25 cellular contexts compared by ENCODE assay signal in genomic region chr11:77136784-77137420, GRCh38. TPM values are rescaled to one million over a fixed set of nuclear protein-coding genes. Genes with fewer than 3 reads are reported as not detected.
DNase-seq lines count a peak whose midpoint lies in the region; ATAC-seq, FAIRE-seq and TF ChIP-seq lines count a peak whose summit lies in the region.
"Had no signal": no experiment of that assay in that cellular context is flagged by ENCODE, and none has a peak within 500 bp of the region (broad histone marks: within the 10 kb centered on the region; RNA-seq: fewer than 3 reads in every experiment).

No MANE protein-coding gene starts in this region.

- H3K9me3 ChIP-seq in HEK293 (ENCODE audit: control insufficient read depth, insufficient read depth, low read depth, low read length) (no peaks in the 10 kb centered on the region), K562 (replicated peaks; ENCODE audit: control insufficient read depth, insufficient read depth, low read depth, low read length) (no peaks in the 10 kb centered on the region), liver (ENCODE audit: control insufficient read depth in 4 of 4, low read length in 3 of 4) (no peaks in the 10 kb centered on the region)
- H3K9me3 ChIP-seq: SJSA1 had no signal

- H3K36me3 ChIP-seq in HEK293 (ENCODE audit: control insufficient read depth in 2 of 2, insufficient read depth in 1 of 2, low read length in 2 of 2) (no peaks in the 10 kb centered on the region), K562 (ENCODE audit: control insufficient read depth, insufficient read depth, low read length) (no peaks in the 10 kb centered on the region), liver (ENCODE audit: control insufficient read depth in 4 of 4, insufficient read depth in 3 of 4, low read depth in 1 of 4, low read length in 3 of 4) (no peaks in the 10 kb centered on the region)
- H3K36me3 ChIP-seq: SJSA1 had no signal

- TF ChIP-seq EP300 in K562 (IDR thresholded peaks at IDR 0.05; ENCODE audit: low read length), result no peak

- peaks cover 28% of the 10 kb centered on the region for H3K4me1 Mint-ChIP-seq in stimulated activated effector memory CD8-positive, alpha-beta T cell treated with anti-CD3 and anti-CD28 coated beads, Interleukin-12 subunit alpha, Interleukin-12 subunit beta, amount 100 ng/mL, for 72 hours
- H3K4me1 Mint-ChIP-seq: CD14-positive monocyte had no signal

- H3K4me3 Mint-ChIP-seq in stimulated activated effector memory CD8-positive, alpha-beta T cell treated with anti-CD3 and anti-CD28 coated beads, Interleukin-12 subunit alpha, Interleukin-12 subunit beta, amount 100 ng/mL, for 72 hours, result no peak overlapping the region
- H3K4me3 Mint-ChIP-seq: CD8-positive, alpha-beta memory T cell had no signal

- CTCF ChIA-PET in HEK293 (lab: Yijun Ruan, JAX) (interaction anchor here (1.0 to 2.7 kb wide), 2 partner anchors 9 to 483 kb away, joined by 3 to 18 read pairs; partner anchors contain the start of gene MYO7A), K562 (lab: Yijun Ruan, JAX; ENCODE audit: low intra/inter-chr PET ratio) (no interaction called here)

- H3K27me3 ChIP-seq in K562 (ENCODE audit: control insufficient read depth in 2 of 2, insufficient read depth in 2 of 2, low read length in 2 of 2) (peaks cover 13 to 39% of the 10 kb centered on the region in 2 experiments; a peak in 3 of 5 replicates), liver (ENCODE audit: control insufficient read depth in 4 of 4, insufficient read depth in 4 of 4, low read length in 3 of 4) (no peaks in the 10 kb centered on the region)
- H3K27me3 ChIP-seq: SJSA1 had no signal

- H3K9me3 Mint-ChIP-seq in stimulated activated effector memory CD8-positive, alpha-beta T cell treated with anti-CD3 and anti-CD28 coated beads, Interleukin-12 subunit alpha, Interleukin-12 subunit beta, amount 100 ng/mL, for 72 hours, result no peaks in the 10 kb centered on the region
- H3K9me3 Mint-ChIP-seq: CD8-positive, alpha-beta memory T cell had no signal

- no peaks in the 10 kb centered on the region for H3K4me1 ChIP-seq in HEK293 (ENCODE audit: control insufficient read depth, insufficient read depth, low read length)
- peaks cover 0 to 7% of the 10 kb centered on the region in 2 experiments; a peak in 2 of 5 replicates for H3K4me1 ChIP-seq in K562 (replicated peaks in 1 of 2; ENCODE audit: control insufficient read depth in 2 of 2, insufficient read depth in 2 of 2, low read length in 2 of 2)
- H3K4me1 ChIP-seq in liver (ENCODE audit: control insufficient read depth in 4 of 4, insufficient read depth in 4 of 4, low read length in 3 of 4), result peaks cover 6 to 20% (median 13%) of the 10 kb centered on the region in 4 donors

- no peaks in the 10 kb centered on the region for H3K79me2 ChIP-seq in K562 (ENCODE audit: control insufficient read depth, insufficient read depth, low read length)

- H3K4me3 ChIP-seq in HEK293 (ENCODE audit: low read depth, low read length) (no peak overlapping the region), K562 (no peak overlapping the region), liver (ENCODE audit: low read depth in 1 of 3, low read length in 3 of 3) (no peak overlapping the region)
- H3K4me3 ChIP-seq: PC-9, SJSA1 had no signal

- no peak for TF ChIP-seq POLR2A in K562 (conservative IDR thresholded peaks at IDR 0.05)

- no peak for TF ChIP-seq RAD21 in K562 (CRISPR knock-in tag; conservative IDR thresholded peaks at IDR 0.05 in 1 of 2, IDR thresholded peaks at IDR 0.05 in 1 of 2)
- no peak for TF ChIP-seq RAD21 in liver (IDR thresholded peaks at IDR 0.05)

- POLR2A ChIA-PET in HEK293 (lab: Yijun Ruan, JAX), result no interaction called here
- POLR2A ChIA-PET in K562 (lab: Yijun Ruan, JAX), result interaction anchor here (0.6 to 0.7 kb wide), 2 partner anchors 12 to 403 kb away, joined by 3 to 4 read pairs; no protein-coding TSS in a partner anchor

- intact Hi-C loops in K562 (cut with micrococcal nuclease), result no loop called here
- intact Hi-C loops in Right ventricle myocardium inferior (cut with DNase I), result no loop called here

- 0 out of 2 replicates have a peak, but pooled peaks cover 5% of the 10 kb centered on the region for H4K20me1 ChIP-seq in K562 (replicated peaks; ENCODE audit: control insufficient read depth, insufficient read depth, low read length)

- FAIRE-seq in K562 (lab: Jason Lieb, UNC), result no peak
- FAIRE-seq: A204.1, GM18507 had no signal

- DNase-seq in K562 (ENCODE audit: extremely low read depth in 1 of 4, low spot score in 3 of 4) (no peak), DMS114 treated with DMSO at 0.1 percent for 48 hours (lab: John Stamatoyannopoulos, UW; ENCODE audit: unreplicated experiment) (no peak), Right ventricle myocardium inferior (ENCODE audit: missing footprints) (no peak)
- no peak for DNase-seq in stimulated activated effector memory CD8-positive, alpha-beta T cell treated with anti-CD3 and anti-CD28 coated beads, Interleukin-12 subunit alpha, Interleukin-12 subunit beta, amount 100 ng/mL, for 72 hours (ENCODE audit: low spot score in 2 of 2)
- DNase-seq: AML-193; CD8-positive, alpha-beta memory T cell; H7; MM.1S; NCI-H2029; NCI-H446 treated with DMSO at 0.1 percent for 48 hours; NCI-H526; NCI-H82; NK-92 treated with Interleukin-12 subunit alpha and Interleukin-12 subunit beta, amount 100 ng/mL, for 24 hours; Right ventricle myocardium superior had no signal

- no peak overlapping the region for H3K9ac ChIP-seq in K562 (ENCODE audit: insufficient read depth in 1 of 2, low read depth in 2 of 2, low read length in 2 of 2)
- no peak overlapping the region for H3K9ac ChIP-seq in liver (ENCODE audit: low read depth in 1 of 2, low read length in 2 of 2)
- H3K9ac ChIP-seq: KMS-11 had no signal

- WGBS in K562 (ENCODE audit: insufficient coverage, low coverage, missing lambda C conversion rate), result 0% methylated on average over 10 of the region's 12 CpGs
- whole genome bisulfite sequencing in liver, result 54% methylated on average over 12 of the region's 12 CpGs

- H3K4me2 ChIP-seq in K562 (ENCODE audit: insufficient read depth, low read length), result no peak overlapping the region
- H3K4me2 ChIP-seq: KMS-11 had no signal

- H3K27ac Mint-ChIP-seq in stimulated activated effector memory CD8-positive, alpha-beta T cell treated with anti-CD3 and anti-CD28 coated beads, Interleukin-12 subunit alpha, Interleukin-12 subunit beta, amount 100 ng/mL, for 72 hours, result peak overlapping the region; percentile 14
- H3K27ac Mint-ChIP-seq: CD14-positive monocyte; CD8-positive, alpha-beta memory T cell had no signal

- no TSS peak for BruUV-seq in K562 (replicated peaks; lab: Mats Ljungman, UMichigan)

- no peak; the same call in none of the 3 replicates for ATAC-seq in K562
- no peak for ATAC-seq in stimulated activated effector memory CD8-positive, alpha-beta T cell treated with anti-CD3 and anti-CD28 coated beads, Interleukin-12 subunit alpha, Interleukin-12 subunit beta, amount 100 ng/mL, for 72 hours
- no peak for ATAC-seq in Right ventricle myocardium inferior
- ATAC-seq in HG03442 (IDR thresholded peaks at IDR 0.05; ENCODE audit: unreplicated experiment), result no peak

- no peaks in the 10 kb centered on the region for H3K9me1 ChIP-seq in K562 (ENCODE audit: control insufficient read depth, insufficient read depth, low read length)

- H3K36me3 Mint-ChIP-seq in stimulated activated effector memory CD8-positive, alpha-beta T cell treated with anti-CD3 and anti-CD28 coated beads, Interleukin-12 subunit alpha, Interleukin-12 subunit beta, amount 100 ng/mL, for 72 hours, result peaks cover 2% of the 10 kb centered on the region
- H3K36me3 Mint-ChIP-seq: CD14-positive monocyte; CD8-positive, alpha-beta memory T cell had no signal

- TF ChIP-seq CTCF in HEK293 (tag by site-specific recombination; IDR thresholded peaks at IDR 0.05), result no peak
- TF ChIP-seq CTCF in K562 (IDR thresholded peaks at IDR 0.05 in 2 of 3, conservative IDR thresholded peaks at IDR 0.05 in 1 of 3; ENCODE audit: insufficient read depth in 2 of 3, low read depth in 1 of 3, low read length in 3 of 3), result no peak
- TF ChIP-seq CTCF in liver (IDR thresholded peaks at IDR 0.05; ENCODE audit: low read depth, low read length, missing input control), result no peak

- in situ Hi-C loops in K562 (cut with MboI), result no loop called here

- no peak overlapping the region for H2AFZ ChIP-seq in K562 (ENCODE audit: low read depth, low read length)
- H2AFZ ChIP-seq: PC-9 had no signal

- H3K27ac ChIP-seq in HEK293 (ENCODE audit: extremely low read depth, low read depth, low read length) (no peak overlapping the region), K562 (ENCODE audit: extremely low read depth, low read depth, low read length) (no peak overlapping the region), liver (ENCODE audit: low read depth in 1 of 2, low read length in 2 of 2) (peak overlapping the region in 1 of 2 donors; percentile 1)
- H3K27ac ChIP-seq: KMS-11, PC-9, SJSA1 had no signal

RNA-seq across cellular contexts. Expression of gene MYO7A, which starts 8.9 kb away (rescaled TPM):
- 1.1 and 2.5 TPM in 2 replicates for total RNA-seq in K562 (2011; cell fraction: chromatin; rRNA removed; ENCODE audit: low replicate concordance)
- total RNA-seq in K562 (2011; cell fraction: nucleolus; rRNA removed), result 0.79 and 1.0 TPM in 2 replicates
- total RNA-seq in K562 (2011; cell fraction: nucleoplasm; rRNA removed), result 0.53 and 0.73 TPM in 2 replicates
- total RNA-seq in K562 (2014; rRNA removed) (0.04 and 0.09 TPM in 2 replicates), K562 (2014; rRNA removed; fragmentation: Illumina TruSeq; extraction: Trizol) (0.04 TPM in 1 of 2 replicates, not detected in the other), K562 (2015; rRNA removed; fragmentation: Illumina TruSeq; extraction: Trizol) (0.07 TPM in 1 of 2 replicates, not detected in the other), K562 (2021) (0.07 and 0.11 TPM in 2 replicates), liver (10 to 100 TPM in 1 of 2 donors, 1 to 10 TPM in 1; 7.3 to 33.6 TPM), Right ventricle myocardium inferior (7.0 TPM)
- polyA plus RNA-seq in K562 (2011; rRNA removed) (0.10 and 0.14 TPM in 2 replicates), K562 (2014; fragmentation: Illumina TruSeq; extraction: Trizol) (0.03 and 0.06 TPM in 2 replicates), K562 (2014; fragmentation: Nextera tagmentation; extraction: Ambion mirVana) (under 1 TPM in 1 of 2 experiments, not detected in 1; 0.01 TPM), K562 (2014; rRNA removed) (0.11 TPM in 1 of 2 replicates, not detected in the other), liver (10 to 100 TPM in 1 of 2 donors, 1 to 10 TPM in 1; 8.3 to 14.3 TPM)
- 0.13 and 0.19 TPM in 2 replicates for polyA plus RNA-seq in K562 (2011; cell fraction: cytosol; rRNA removed)
- 1.0 and 1.3 TPM in 2 replicates for polyA plus RNA-seq in K562 (2011; cell fraction: nucleus; rRNA removed)
- 0.04 and 0.35 TPM in 2 replicates for polyA plus RNA-seq in K562 (2012)
- polyA minus RNA-seq in K562 (2011; rRNA and poly(A)+ RNA removed), result 0.11 and 0.21 TPM in 2 replicates
- polyA minus RNA-seq in K562 (2011; cell fraction: cytosol; rRNA and poly(A)+ RNA removed), result not detected in 2 replicates
- polyA minus RNA-seq in K562 (2011; cell fraction: nucleus; rRNA and poly(A)+ RNA removed), result 0.22 and 0.40 TPM in 2 replicates
- total RNA-seq: IMR-90, SJSA1 had no signal

RNA-seq across cellular contexts. Expression of gene OMP, which starts 34.3 kb away (rescaled TPM):
- total RNA-seq in K562 (2011; cell fraction: chromatin; rRNA removed; ENCODE audit: low replicate concordance), result 2.0 and 3.9 TPM in 2 replicates
- total RNA-seq in K562 (2011; cell fraction: nucleolus; rRNA removed), result 2.4 and 4.2 TPM in 2 replicates
- total RNA-seq in K562 (2011; cell fraction: nucleoplasm; rRNA removed), result 1.1 and 1.8 TPM in 2 replicates
- total RNA-seq in K562 (2014; rRNA removed), result not detected in 2 replicates
- total RNA-seq in K562 (2014; rRNA removed; fragmentation: Illumina TruSeq; extraction: Trizol), result not detected in 2 replicates
- total RNA-seq in K562 (2015; rRNA removed; fragmentation: Illumina TruSeq; extraction: Trizol), result not detected in 2 replicates
- not detected in 2 replicates for total RNA-seq in K562 (2021)
- polyA plus RNA-seq in K562 (2011; rRNA removed), result not detected in 2 replicates
- not detected in 2 replicates for polyA plus RNA-seq in K562 (2011; cell fraction: cytosol; rRNA removed)
- 0.74 and 0.86 TPM in 2 replicates for polyA plus RNA-seq in K562 (2011; cell fraction: nucleus; rRNA removed)
- polyA plus RNA-seq in K562 (2012), result 0.33 TPM in 1 of 2 replicates, not detected in the other
- polyA plus RNA-seq in K562 (2014; fragmentation: Illumina TruSeq; extraction: Trizol), result not detected in 2 replicates
- polyA plus RNA-seq in K562 (2014; fragmentation: Nextera tagmentation; extraction: Ambion mirVana), result not detected
- polyA plus RNA-seq in K562 (2014; rRNA removed), result not detected in 2 replicates
- not detected in 2 replicates for polyA minus RNA-seq in K562 (2011; rRNA and poly(A)+ RNA removed)
- polyA minus RNA-seq in K562 (2011; cell fraction: cytosol; rRNA and poly(A)+ RNA removed), result not detected in 2 replicates
- 1.4 TPM in 1 of 2 replicates, not detected in the other for polyA minus RNA-seq in K562 (2011; cell fraction: nucleus; rRNA and poly(A)+ RNA removed)
- total RNA-seq in liver, result under 1 TPM; 0.65 to 0.75 TPM
- under 1 TPM in 1 of 2 donors, not detected in 1; 0.24 TPM for polyA plus RNA-seq in liver
- total RNA-seq in Right ventricle myocardium inferior, result not detected
- total RNA-seq: CD8-positive, alpha-beta memory T cell; H7; IMR-90; Right ventricle myocardium superior; RPMI7951; SJSA1 had no signal
- polyA plus RNA-seq: CD14-positive monocyte; CD8-positive, alpha-beta memory T cell had no signal

Comparison
In these comparisons a context has a peak if more than half of its experiments do, and no peak if none do; other contexts are left out.
1. Of the 44 proteins assayed by ChIP-seq in both K562 and HEK293: peak only in K562: none; only in HEK293: REST; in both: none; in neither: 43.